33 cellular contexts compared by ENCODE assay signal in genomic region chr1:210935905-210936304, GRCh38.
"Had no signal": no experiment of that assay in that cellular context is flagged by ENCODE, and none has a peak within 500 bp of the region (broad histone marks: within the 10 kb centered on the region; RNA-seq: fewer than 3 reads in every experiment).

No MANE protein-coding gene starts in this region.

- H3K27me3 ChIP-seq: adrenal gland, ascending aorta, body of pancreas, brain microvascular endothelial cell, breast epithelium, cardiac muscle cell had no signal

- DNase-seq: activated effector memory CD4-positive, alpha-beta T cell treated with anti-CD3 and anti-CD28 coated beads, Interleukin-2, amount 50 U/mL, for 16 hours; activated effector memory CD4-positive, alpha-beta T cell treated with Interleukin-2 at 50 U/mL for 16 hours; activated gamma-delta T cell; activated gamma-delta T cell treated with Interleukin-2 at 50 U/mL for 16 hours; activated naive CD4-positive, alpha-beta T cell; activated naive CD4-positive, alpha-beta T cell treated with anti-CD3 and anti-CD28 coated beads for 36 hours; activated naive CD4-positive, alpha-beta T cell treated with anti-CD3 and anti-CD28 coated beads, Interleukin-2, amount 10 ng/mL, durations not matched to agents 7 days and 5 days; activated naive CD4-positive, alpha-beta T cell treated with anti-CD3 and anti-CD28 coated beads, Interleukin-2, amount 50 U/mL, for 16 hours; activated naive CD4-positive, alpha-beta T cell treated with Interleukin-2 at 50 U/mL for 16 hours; activated naive CD8-positive, alpha-beta T cell treated with anti-CD3 and anti-CD28 coated beads for 36 hours; activated naive CD8-positive, alpha-beta T cell treated with anti-CD3 and anti-CD28 coated beads, Interleukin-2, amount 10 ng/mL, durations not matched to agents 7 days and 5 days; activated naive CD8-positive, alpha-beta T cell treated with anti-CD3 and anti-CD28 coated beads, Interleukin-2, amount 50 U/mL, for 24 hours; activated T-cell treated with anti-CD3 and anti-CD28 coated beads, Interleukin-2, amount 50 U/mL, for 4 hours; activated T-cell treated with anti-CD3 and anti-CD28 coated beads, Interleukin-2, amount 50 U/mL, for 48 hours; activated T-cell treated with anti-CD3 and anti-CD28 coated beads, Interleukin-2, amount 50 U/mL, for 72 hours; adrenal gland; amniotic stem cell; amygdala; anterior cingulate cortex; aorta; body of pancreas; brain microvascular endothelial cell; caudate nucleus; central memory CD4-positive, alpha-beta T cell; cerebellar nuclear complex had no signal

- ATAC-seq: activated naive CD4-positive, alpha-beta T cell treated with anti-CD3 and anti-CD28 coated beads, Interleukin-2, amount 50 U/mL, for 72 hours; activated naive CD8-positive, alpha-beta T cell treated with anti-CD3 and anti-CD28 coated beads, Interleukin-2, amount 50 U/mL, for 24 hours; activated T-cell treated with anti-CD3 and anti-CD28 coated beads, Interleukin-2, amount 50 U/mL, for 4 hours; activated T-cell treated with anti-CD3 and anti-CD28 coated beads, Interleukin-2, amount 50 U/mL, for 72 hours; activated T-helper 17 cell treated with anti-CD3 and anti-CD28 coated beads, Interleukin-2, amount 50 U/mL, for 72 hours; body of pancreas had no signal

- H3K4me3 ChIP-seq: adrenal gland, ascending aorta, body of pancreas, breast epithelium, cardiac muscle cell had no signal

- FAIRE-seq: astrocyte, bronchial epithelial cell, colon had no signal

- H3K9me3 ChIP-seq: adrenal gland, body of pancreas, breast epithelium had no signal

- H3K4me1 ChIP-seq: adrenal gland, ascending aorta, body of pancreas, breast epithelium had no signal

- H3K36me3 ChIP-seq: adrenal gland, ascending aorta, brain microvascular endothelial cell, breast epithelium, cardiac muscle cell had no signal

- H3K27ac ChIP-seq: adrenal gland, ascending aorta, body of pancreas, brain microvascular endothelial cell, breast epithelium, cardiac muscle cell had no signal
